ENCODE assay signal across 15 cellular contexts in the genomic region with DNA sequence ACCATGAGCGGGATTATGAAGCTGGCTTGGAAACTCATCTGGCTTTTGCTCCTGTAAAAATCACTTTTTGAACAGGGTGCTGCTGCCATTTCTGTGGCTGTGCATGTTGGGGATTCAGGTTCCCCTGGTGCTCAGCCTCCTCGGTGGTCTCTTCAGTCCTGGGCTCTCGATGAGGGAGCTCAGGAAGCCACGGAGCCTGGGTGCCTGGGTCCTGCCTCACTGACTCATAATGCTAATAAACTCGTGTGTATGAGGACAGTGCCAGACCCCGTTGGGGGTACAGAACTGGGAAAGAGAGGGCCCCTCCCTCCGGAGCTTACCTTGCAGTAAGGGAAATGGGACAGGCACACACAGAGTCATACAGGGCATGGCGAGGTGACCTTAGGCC. TPM values are rescaled to one million over a fixed set of nuclear protein-coding genes. Genes with fewer than 3 reads are reported as not detected.
A peak's percentile ranks its signal among the peaks of the same experiment; 100 is the strongest.
DNase-seq lines count a peak whose midpoint lies in the region; ATAC-seq and TF ChIP-seq lines count a peak whose summit lies in the region.
"Had no signal": no experiment of that assay in that cellular context is flagged by ENCODE, and none has a peak within 500 bp of the region (broad histone marks: within the 10 kb centered on the region; RNA-seq: fewer than 3 reads in every experiment).

No MANE protein-coding gene starts in this region.

- H3K27ac ChIP-seq in coronary artery (no peak overlapping the region), lung (ENCODE audit: low read depth in 1 of 2, low read length in 1 of 2) (peak overlapping the region; percentile 59 to 79), transverse colon (peak overlapping the region; percentile 82 to 86 (median 85))
- H3K27ac ChIP-seq: tibial artery had no signal

- peaks cover 5% of the 10 kb centered on the region for H3K9me3 Mint-ChIP-seq in activated T-cell treated with anti-CD3 and anti-CD28 coated beads, Interleukin-2, amount 50 U/mL, for 24 hours

- DNase-seq in activated T-cell treated with anti-CD3 and anti-CD28 coated beads, Interleukin-2, amount 50 U/mL, for 24 hours: no peak
- no peak for DNase-seq in activated T-cell treated with anti-CD3 and anti-CD28 coated beads, Interleukin-2, amount 50 U/mL, for 1 hour
- DNase-seq in coronary artery (ENCODE audit: low spot score) (peak; percentile 64), lung (ENCODE audit: low spot score) (no peak), transverse colon (no peak), kidney tubule cell (ENCODE audit: low spot score) (no peak), NCI-H2196 (lab: John Stamatoyannopoulos, UW; ENCODE audit: unreplicated experiment) (no peak)
- no peak for DNase-seq in stimulated activated CD4-positive, alpha-beta T cell treated with anti-CD3 and anti-CD28 coated beads, Interleukin-2, amount 100 ng/mL, for 24 hours
- DNase-seq: activated CD8-positive, alpha-beta T cell treated with anti-CD3 and anti-CD28 coated beads for 36 hours; central memory CD4-positive, alpha-beta T cell; KBM-7; NCI-H1048; stimulated activated CD4-positive, alpha-beta T cell treated with anti-CD3 and anti-CD28 coated beads, Interleukin-4, amount 100 ng/mL, for 24 hours had no signal

- 64 to 76% methylated on average over 8 of the region's 8 CpGs for WGBS in lung, 2 donors
- WGBS in transverse colon (ENCODE audit: low coverage in 1 of 2), 2 donors: 52% methylated on average over 8 of the region's 8 CpGs; no CpG with 5 or more reads in 1 of the 2 donors

- intact Hi-C loops in transverse colon (cut with DNase I; ENCODE audit: low total_unique reads): no loop called here

- peaks cover 16% of the 10 kb centered on the region for H3K36me3 Mint-ChIP-seq in activated T-cell treated with anti-CD3 and anti-CD28 coated beads, Interleukin-2, amount 50 U/mL, for 24 hours (ENCODE audit: low read depth)

- H3K4me3 ChIP-seq in coronary artery (no peak overlapping the region), lung (no peak overlapping the region), transverse colon (peak overlapping the region in 1 of 4 donors; percentile 3)
- H3K4me3 ChIP-seq: tibial artery had no signal

- peak overlapping the region; percentile 26 for H3K27ac Mint-ChIP-seq in activated T-cell treated with anti-CD3 and anti-CD28 coated beads, Interleukin-2, amount 50 U/mL, for 24 hours
- H3K27ac Mint-ChIP-seq: activated CD8-positive, alpha-beta T cell treated with anti-CD3 and anti-CD28 coated beads for 36 hours; activated T-helper 1 cell treated with anti-CD3 and anti-CD28 coated beads, Interleukin-12 subunit alpha, Interleukin-12 subunit beta, Interleukin-2, Interleukin-4 antibody, amounts not matched to agents 30 ng/mL and 10 ng/mL and 1 ng/mL, durations not matched to agents 14 hours and 24 hours and 36 hours had no signal

- H3K27me3 ChIP-seq in lung (ENCODE audit: control insufficient read depth, insufficient read depth) (no peaks in the 10 kb centered on the region), transverse colon (no peaks in the 10 kb centered on the region)
- H3K27me3 ChIP-seq: tibial artery had no signal

- H3K4me1 ChIP-seq in lung (ENCODE audit: control insufficient read depth in 2 of 2, insufficient read depth in 2 of 2, low read length in 2 of 2) (peaks cover 15 to 32% of the 10 kb centered on the region in 2 donors), transverse colon (peaks cover 55 to 68% (median 65%) of the 10 kb centered on the region in 4 donors)

- no peak for TF ChIP-seq CTCF in coronary artery (IDR thresholded peaks at IDR 0.05)
- TF ChIP-seq CTCF in lung (IDR thresholded peaks at IDR 0.05; ENCODE audit: control extremely low read depth, extremely low read depth): no peak
- TF ChIP-seq CTCF in transverse colon (IDR thresholded peaks at IDR 0.05): no peak

- H3K27me3 Mint-ChIP-seq in activated T-cell treated with anti-CD3 and anti-CD28 coated beads, Interleukin-2, amount 50 U/mL, for 24 hours: no peaks in the 10 kb centered on the region
- H3K27me3 Mint-ChIP-seq: activated CD8-positive, alpha-beta T cell treated with anti-CD3 and anti-CD28 coated beads for 36 hours had no signal

- in situ Hi-C loops in transverse colon (cut with MboI; ENCODE audit: low pct_ligation_motif_present in 1 of 4, low pct_unique_long_range_greater_than_20kb in 1 of 4, low sequenced_read_pairs in 3 of 4): no loop called here

- ATAC-seq in lung (ENCODE audit: insufficient read depth, low FRiP score): no peak
- ATAC-seq: activated CD8-positive, alpha-beta T cell treated with anti-CD3 and anti-CD28 coated beads for 36 hours had no signal

- no peaks in the 10 kb centered on the region for H3K36me3 ChIP-seq in lung (ENCODE audit: control insufficient read depth in 2 of 2, insufficient read depth in 2 of 2, low read length in 2 of 2)
- no peaks in the 10 kb centered on the region for H3K36me3 ChIP-seq in transverse colon
- H3K36me3 ChIP-seq: tibial artery had no signal

- H3K9me3 ChIP-seq in lung (ENCODE audit: control insufficient read depth in 2 of 2, insufficient read depth in 1 of 2, low read length in 1 of 2) (peaks cover 0 to 2% of the 10 kb centered on the region in 2 donors), transverse colon (no peaks in the 10 kb centered on the region)
- H3K9me3 ChIP-seq: tibial artery had no signal

- TF ChIP-seq EP300 in transverse colon (IDR thresholded peaks at IDR 0.05; ENCODE audit: low read depth): no peak

- peaks cover 74% of the 10 kb centered on the region for H3K4me1 Mint-ChIP-seq in activated T-cell treated with anti-CD3 and anti-CD28 coated beads, Interleukin-2, amount 50 U/mL, for 24 hours (ENCODE audit: low read depth)

- TF ChIP-seq POLR2A in transverse colon (IDR thresholded peaks at IDR 0.05): no peak

- no peak overlapping the region for H3K4me3 Mint-ChIP-seq in activated T-cell treated with anti-CD3 and anti-CD28 coated beads, Interleukin-2, amount 50 U/mL, for 24 hours
- H3K4me3 Mint-ChIP-seq: activated CD8-positive, alpha-beta T cell treated with anti-CD3 and anti-CD28 coated beads for 36 hours; activated T-helper 1 cell treated with anti-CD3 and anti-CD28 coated beads, Interleukin-12 subunit alpha, Interleukin-12 subunit beta, Interleukin-2, Interleukin-4 antibody, amounts not matched to agents 30 ng/mL and 10 ng/mL and 1 ng/mL, durations not matched to agents 14 hours and 24 hours and 36 hours had no signal

RNA-seq across cellular contexts. Expression of a gene that starts 5.8 kb away (rescaled TPM):
- total RNA-seq in lung: 10 to 100 TPM; 27.4 to 50.5 TPM
- 10 to 100 TPM; 16.2 to 30.7 TPM for polyA plus RNA-seq in lung
- 10 to 100 TPM; 46.0 to 80.5 (median 67.7) TPM for total RNA-seq in transverse colon

Comparison
In these comparisons a context has a peak if more than half of its experiments do, and no peak if none do; other contexts are left out.
1. H3K27ac ChIP-seq: peak in lung (2 of 2) and transverse colon (4 of 4); none in coronary artery (0 of 2).